In the genomic region with DNA sequence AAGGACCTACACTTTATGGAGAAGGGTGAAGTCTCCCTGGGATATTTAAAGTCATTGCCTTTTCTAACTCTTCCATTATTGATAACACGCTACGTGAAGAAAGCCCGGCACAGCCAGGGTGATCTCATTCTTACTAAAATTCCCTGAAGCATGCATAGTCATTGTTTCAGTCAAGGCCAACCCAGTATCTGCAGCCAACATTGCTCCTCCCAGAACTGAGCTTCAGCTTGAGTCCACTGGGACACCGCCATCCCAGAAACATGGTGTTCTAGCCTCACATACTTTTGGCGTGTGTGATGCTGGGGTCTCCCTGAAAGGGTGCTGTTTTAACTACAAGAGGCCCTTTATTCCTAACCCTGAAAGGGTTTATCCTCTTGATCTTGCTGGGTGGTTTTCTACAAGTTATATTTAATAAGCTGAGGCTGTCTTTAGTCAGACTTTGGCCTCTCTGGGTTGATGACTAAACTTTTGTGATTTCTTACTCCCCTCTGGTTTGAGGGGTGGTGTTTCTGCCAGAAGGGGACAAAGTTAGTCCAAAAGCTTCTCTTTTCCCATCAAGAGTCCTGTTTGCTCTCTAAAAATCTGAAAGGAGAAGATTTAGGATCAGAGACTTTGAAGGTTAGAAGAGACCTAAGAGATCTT, we compare ENCODE assay signal across 11 cellular contexts. TPM values are rescaled to one million over a fixed set of nuclear protein-coding genes. Genes with fewer than 3 reads are reported as not detected.
DNase-seq lines count a peak whose midpoint lies in the region; ATAC-seq and TF ChIP-seq lines count a peak whose summit lies in the region.
"Had no signal": no experiment of that assay in that cellular context is flagged by ENCODE, and none has a peak within 500 bp of the region (broad histone marks: within the 10 kb centered on the region; RNA-seq: fewer than 3 reads in every experiment).

No MANE protein-coding gene starts in this region.

- intact Hi-C loops in right cardiac atrium (cut with DNase I), result no loop called here

- peak; percentile 77 for DNase-seq in HS-5 (ENCODE audit: low read depth)
- DNase-seq in brain microvascular endothelial cell, result peak; percentile 88
- peak; percentile 77 to 89 (median 85) for DNase-seq in right cardiac atrium
- DNase-seq in stimulated activated CD4-positive, alpha-beta T cell treated with anti-CD3 and anti-CD28 coated beads, Interleukin-15, amount 100 ng/mL, for 24 hours, result no peak
- no peak for DNase-seq in effector CD8-positive, alpha-beta T cell (lab: John Stamatoyannopoulos, UW)
- DNase-seq: dorsolateral prefrontal cortex; nephron progenitor cell; stimulated activated CD4-positive, alpha-beta T cell treated with anti-CD3 and anti-CD28 coated beads, Interleukin-4, amount 100 ng/mL, for 1 hour had no signal

- no peaks in the 10 kb centered on the region for H3K4me1 ChIP-seq in right cardiac atrium (ENCODE audit: control insufficient read depth, insufficient read depth, low read length)
- H3K4me1 ChIP-seq in stomach smooth muscle (ENCODE audit: control insufficient read depth, insufficient read depth, low read length), result no peaks in the 10 kb centered on the region

- H3K9me3 ChIP-seq in right cardiac atrium (ENCODE audit: control insufficient read depth, low read length), result no peaks in the 10 kb centered on the region
- H3K9me3 ChIP-seq in stomach smooth muscle (ENCODE audit: control insufficient read depth in 2 of 2, low read length in 2 of 2), result no peaks in the 10 kb centered on the region

- 45% methylated on average over 5 of the region's 5 CpGs for WGBS in right cardiac atrium

- H3K9ac ChIP-seq in stomach smooth muscle (ENCODE audit: low read length in 2 of 2), result no peak overlapping the region

- peak; percentile 94 for ATAC-seq in right cardiac atrium
- ATAC-seq in GM21423 (IDR thresholded peaks at IDR 0.05; ENCODE audit: unreplicated experiment), result no peak
- no peak for ATAC-seq in GM21367 (IDR thresholded peaks at IDR 0.05; ENCODE audit: unreplicated experiment)

- no peak for TF ChIP-seq CTCF in brain microvascular endothelial cell (IDR thresholded peaks at IDR 0.05; ENCODE audit: low read depth, low read length, missing control alignments)

- H3K27ac ChIP-seq in brain microvascular endothelial cell (peak overlapping the region; percentile 84), right cardiac atrium (ENCODE audit: low read length) (peak overlapping the region; percentile 76), stomach smooth muscle (ENCODE audit: low read length) (peak overlapping the region; percentile 32)
- H3K27ac ChIP-seq: dorsolateral prefrontal cortex had no signal

- H3K4me3 ChIP-seq in brain microvascular endothelial cell (ENCODE audit: low read depth, low read length) (no peak overlapping the region), right cardiac atrium (ENCODE audit: low read length) (no peak overlapping the region), stomach smooth muscle (ENCODE audit: low read length in 2 of 2) (no peak overlapping the region)
- H3K4me3 ChIP-seq: dorsolateral prefrontal cortex had no signal

- H3K27me3 ChIP-seq in brain microvascular endothelial cell (replicated peaks) (no peaks in the 10 kb centered on the region), right cardiac atrium (ENCODE audit: control insufficient read depth, insufficient read depth) (no peaks in the 10 kb centered on the region), stomach smooth muscle (ENCODE audit: control insufficient read depth in 1 of 2, insufficient read depth in 2 of 2, low read length in 2 of 2) (no peaks in the 10 kb centered on the region)
- H3K27me3 ChIP-seq: dorsolateral prefrontal cortex had no signal

- in situ Hi-C loops in brain microvascular endothelial cell (cut with HindIII; ENCODE audit: low pct_ligation_motif_present, low sequenced_read_pairs), result no loop called here

- H3K36me3 ChIP-seq in brain microvascular endothelial cell (replicated peaks) (no peaks in the 10 kb centered on the region), stomach smooth muscle (ENCODE audit: control insufficient read depth in 2 of 2, insufficient read depth in 2 of 2, low read length in 2 of 2) (no peaks in the 10 kb centered on the region)

RNA-seq across cellular contexts. Expression of a gene that starts 26.0 kb away (rescaled TPM):
- total RNA-seq in right cardiac atrium, result 100 to 1,000 TPM in 1 of 4 donors, 10 to 100 TPM in 3; 31.3 to 101 (median 64.0) TPM
- polyA plus RNA-seq in right cardiac atrium, result 17.9 TPM

Comparison
In these comparisons a context has a peak if more than half of its experiments do, and no peak if none do; other contexts are left out.
1. DNase-seq: peak in HS-5 (single experiment), brain microvascular endothelial cell (single experiment) and right cardiac atrium (3 of 3); none in stimulated activated CD4-positive, alpha-beta T cell treated with anti-CD3 and anti-CD28 coated beads, Interleukin-15, amount 100 ng/mL, for 24 hours (single experiment) and effector CD8-positive, alpha-beta T cell (single experiment).
2. H3K27ac ChIP-seq: peak in every context shown above with its lines; median percentile 84 in brain microvascular endothelial cell; 76 in right cardiac atrium; 32 in stomach smooth muscle.
3. ATAC-seq: peak in right cardiac atrium (2 of 2); none in GM21423 (single experiment) and GM21367 (single experiment).